Comparison of ENCODE assay signal across 18 cellular contexts in the genomic region with DNA sequence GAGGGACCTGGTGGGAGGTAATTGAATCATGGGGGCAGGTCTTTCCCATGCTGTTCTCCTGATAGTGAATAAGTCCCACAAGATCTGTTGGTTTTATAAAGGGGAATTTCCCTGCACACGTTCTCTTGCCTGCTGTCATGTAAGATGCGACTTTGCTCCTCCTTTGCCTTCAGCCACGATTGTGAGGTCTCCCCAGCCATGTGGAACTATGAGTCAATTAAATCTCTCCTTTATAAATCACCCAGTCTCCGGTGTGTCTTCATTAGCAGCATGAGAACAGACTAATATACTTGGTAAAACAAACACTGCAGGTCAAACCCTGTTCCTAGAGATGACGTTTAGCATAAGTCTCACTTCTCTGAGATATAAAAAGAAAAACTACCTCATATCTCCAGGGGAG.
DNase-seq lines count a peak whose midpoint lies in the region; ATAC-seq, FAIRE-seq and TF ChIP-seq lines count a peak whose summit lies in the region.
"Had no signal": no experiment of that assay in that cellular context is flagged by ENCODE, and none has a peak within 500 bp of the region (broad histone marks: within the 10 kb centered on the region; RNA-seq: fewer than 3 reads in every experiment).

No MANE protein-coding gene starts in this region.

- H3K4me3 ChIP-seq in bronchial epithelial cell (ENCODE audit: low read depth, low read length) (no peak overlapping the region), dorsolateral prefrontal cortex (no peak overlapping the region)
- H3K4me3 ChIP-seq: BLaER1 treated with 17β-estradiol and CSF1 and Interleukin-3, amounts not matched to agents 10 nM and 100 nM; GM23338 had no signal

- intact Hi-C loops in dorsolateral prefrontal cortex (cut with DNase I), result no loop called here

- H3K36me3 ChIP-seq in bronchial epithelial cell (ENCODE audit: control insufficient read depth, insufficient read depth, low read length), result no peaks in the 10 kb centered on the region
- H3K36me3 ChIP-seq: BLaER1 treated with 17β-estradiol and CSF1 and Interleukin-3, amounts not matched to agents 10 nM and 100 nM had no signal

- DNase-seq in Caki2 (ENCODE audit: low read depth) (peak; percentile 52), bronchial epithelial cell (ENCODE audit: low read depth) (peak; percentile 23), foreskin keratinocyte (peak; percentile 41 to 49), kidney glomerular epithelial cell (lab: John Stamatoyannopoulos, UW) (peak; percentile 66), dorsolateral prefrontal cortex (no peak)
- DNase-seq in NK-92 treated with Interleukin-12 subunit alpha and Interleukin-12 subunit beta, amount 100 ng/mL, for 24 hours (lab: John Stamatoyannopoulos, UW), result no peak
- DNase-seq: CD8-positive, alpha-beta memory T cell; COR-L47; HCEC 1CT had no signal

- ATAC-seq in foreskin keratinocyte (no peak), SK-N-SH treated with all-trans-retinoic acid at 6 μM for 48 hours (no peak)
- ATAC-seq: GM23338 had no signal

- no peak for TF ChIP-seq CTCF in bronchial epithelial cell (IDR thresholded peaks at IDR 0.05; ENCODE audit: insufficient read depth, low read length, severe bottlenecking)
- no peak for TF ChIP-seq CTCF in foreskin keratinocyte (conservative IDR thresholded peaks at IDR 0.05)
- no peak for TF ChIP-seq CTCF in dorsolateral prefrontal cortex (IDR thresholded peaks at IDR 0.05 in 54 of 56, conservative IDR thresholded peaks at IDR 0.05 in 2 of 56; ENCODE audit: low read depth in 1 of 56, partially characterized antibody in 56 of 56)

- in situ Hi-C loops in Caki2 (cut with HindIII; ENCODE audit: low pct_unique_long_range_greater_than_20kb, low sequenced_read_pairs), result no loop called here

- no peak for FAIRE-seq in bronchial epithelial cell (lab: Jason Lieb, UNC)
- FAIRE-seq: D721Med, G401.6, GM12891, GM19239, H54 had no signal

- peaks cover 4% of the 10 kb centered on the region for H3K4me1 ChIP-seq in foreskin keratinocyte

- H3K27ac ChIP-seq in foreskin keratinocyte, result no peak overlapping the region
- H3K27ac ChIP-seq in dorsolateral prefrontal cortex, result no peak overlapping the region
- H3K27ac ChIP-seq: BLaER1 treated with 17β-estradiol and CSF1 and Interleukin-3, amounts not matched to agents 10 nM and 100 nM; HL-60 had no signal

- H3K27me3 ChIP-seq in bronchial epithelial cell (ENCODE audit: control insufficient read depth, insufficient read depth, low read length) (no peaks in the 10 kb centered on the region), foreskin keratinocyte (no peaks in the 10 kb centered on the region), dorsolateral prefrontal cortex (peaks cover 0 to 9% (median 0%) of the 10 kb centered on the region in 45 donors)
- H3K27me3 ChIP-seq: BLaER1 treated with 17β-estradiol and CSF1 and Interleukin-3, amounts not matched to agents 10 nM and 100 nM had no signal

TF ChIP-seq in SK-N-SH treated with all-trans-retinoic acid at 6 μM for 48 hours, 23 proteins besides CTCF, POLR2A, EP300 and RAD21:
- no peak for TF ChIP-seq BACH2 (CRISPR knock-in tag; IDR thresholded peaks at IDR 0.05; ENCODE audit: borderline replicate concordance)
- TF ChIP-seq GLIS3 (CRISPR knock-in tag; IDR thresholded peaks at IDR 0.05), result no peak
- no peak for TF ChIP-seq ZNF8 (CRISPR knock-in tag; IDR thresholded peaks at IDR 0.05)
- TF ChIP-seq ZNF565 (CRISPR knock-in tag; conservative IDR thresholded peaks at IDR 0.05; ENCODE audit: low read depth), result no peak
- no peak for TF ChIP-seq ZFP3 (CRISPR knock-in tag; IDR thresholded peaks at IDR 0.05)
- TF ChIP-seq, protein P1, sequence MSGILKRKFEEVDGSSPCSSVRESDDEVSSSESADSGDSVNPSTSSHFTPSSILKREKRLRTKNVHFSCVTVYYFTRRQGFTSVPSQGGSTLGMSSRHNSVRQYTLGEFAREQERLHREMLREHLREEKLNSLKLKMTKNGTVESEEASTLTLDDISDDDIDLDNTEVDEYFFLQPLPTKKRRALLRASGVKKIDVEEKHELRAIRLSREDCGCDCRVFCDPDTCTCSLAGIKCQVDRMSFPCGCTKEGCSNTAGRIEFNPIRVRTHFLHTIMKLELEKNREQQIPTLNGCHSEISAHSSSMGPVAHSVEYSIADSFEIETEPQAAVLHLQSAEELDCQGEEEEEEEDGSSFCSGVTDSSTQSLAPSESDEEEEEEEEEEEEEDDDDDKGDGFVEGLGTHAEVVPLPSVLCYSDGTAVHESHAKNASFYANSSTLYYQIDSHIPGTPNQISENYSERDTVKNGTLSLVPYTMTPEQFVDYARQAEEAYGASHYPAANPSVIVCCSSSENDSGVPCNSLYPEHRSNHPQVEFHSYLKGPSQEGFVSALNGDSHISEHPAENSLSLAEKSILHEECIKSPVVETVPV (CRISPR knock-in tag; IDR thresholded peaks at IDR 0.05), result no peak
- TF ChIP-seq ZFP30 (CRISPR knock-in tag; IDR thresholded peaks at IDR 0.05), result no peak
- no peak for TF ChIP-seq ISL1 (CRISPR knock-in tag; IDR thresholded peaks at IDR 0.05)
- no peak for TF ChIP-seq TCF4 (CRISPR knock-in tag; IDR thresholded peaks at IDR 0.05; ENCODE audit: borderline replicate concordance)
- TF ChIP-seq ARNTL (CRISPR knock-in tag; IDR thresholded peaks at IDR 0.05; ENCODE audit: borderline replicate concordance, low read depth), result no peak
- TF ChIP-seq, protein P2, sequence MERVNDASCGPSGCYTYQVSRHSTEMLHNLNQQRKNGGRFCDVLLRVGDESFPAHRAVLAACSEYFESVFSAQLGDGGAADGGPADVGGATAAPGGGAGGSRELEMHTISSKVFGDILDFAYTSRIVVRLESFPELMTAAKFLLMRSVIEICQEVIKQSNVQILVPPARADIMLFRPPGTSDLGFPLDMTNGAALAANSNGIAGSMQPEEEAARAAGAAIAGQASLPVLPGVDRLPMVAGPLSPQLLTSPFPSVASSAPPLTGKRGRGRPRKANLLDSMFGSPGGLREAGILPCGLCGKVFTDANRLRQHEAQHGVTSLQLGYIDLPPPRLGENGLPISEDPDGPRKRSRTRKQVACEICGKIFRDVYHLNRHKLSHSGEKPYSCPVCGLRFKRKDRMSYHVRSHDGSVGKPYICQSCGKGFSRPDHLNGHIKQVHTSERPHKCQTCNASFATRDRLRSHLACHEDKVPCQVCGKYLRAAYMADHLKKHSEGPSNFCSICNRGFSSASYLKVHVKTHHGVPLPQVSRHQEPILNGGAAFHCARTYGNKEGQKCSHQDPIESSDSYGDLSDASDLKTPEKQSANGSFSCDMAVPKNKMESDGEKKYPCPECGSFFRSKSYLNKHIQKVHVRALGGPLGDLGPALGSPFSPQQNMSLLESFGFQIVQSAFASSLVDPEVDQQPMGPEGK (CRISPR knock-in tag; IDR thresholded peaks at IDR 0.05; ENCODE audit: borderline replicate concordance), result no peak

Comparison
In these comparisons a context has a peak if more than half of its experiments do, and no peak if none do; other contexts are left out.
1. DNase-seq: peak in Caki2 (single experiment), bronchial epithelial cell (single experiment), foreskin keratinocyte (2 of 2) and kidney glomerular epithelial cell (single experiment); none in dorsolateral prefrontal cortex (0 of 10) and NK-92 treated with Interleukin-12 subunit alpha and Interleukin-12 subunit beta, amount 100 ng/mL, for 24 hours (single experiment).